In genomic region chr18:76451475-76452331, GRCh38 we compare ENCODE assay signal across 8 cellular contexts. TPM values are rescaled to one million over a fixed set of nuclear protein-coding genes. Genes with fewer than 3 reads are reported as not detected.
DNase-seq lines count a peak whose midpoint lies in the region; ATAC-seq and TF ChIP-seq lines count a peak whose summit lies in the region.

No MANE protein-coding gene starts in this region.

- H2AFZ ChIP-seq in SK-N-SH (ENCODE audit: low read depth), result peak overlapping the region; percentile 81; the same call in 1 of the 2 replicates

- no peaks in the 10 kb centered on the region for H3K9me3 Mint-ChIP-seq in activated CD4-positive, alpha-beta T cell treated with anti-CD3 and anti-CD28 coated beads, Interleukin-2, amount 10 ng/mL, durations not matched to agents 7 days and 5 days
- no peaks in the 10 kb centered on the region for H3K9me3 Mint-ChIP-seq in natural killer cell treated with Interleukin-12 subunit alpha and Interleukin-12 subunit beta and Interleukin-15 and Interleukin-18, amount 100 ng/mL, for 72 hours

- peak overlapping the region; percentile 84 to 97 for H3K27ac ChIP-seq in SK-N-SH (ENCODE audit: low read depth in 2 of 2, low read length in 1 of 2)

- H3K27ac Mint-ChIP-seq in activated CD4-positive, alpha-beta T cell treated with anti-CD3 and anti-CD28 coated beads, Interleukin-2, amount 10 ng/mL, durations not matched to agents 7 days and 5 days, result no peak overlapping the region
- peak overlapping the region; percentile 76 to 97 for H3K27ac Mint-ChIP-seq in natural killer cell treated with Interleukin-12 subunit alpha and Interleukin-12 subunit beta and Interleukin-15 and Interleukin-18, amount 100 ng/mL, for 72 hours

- H3F3A ChIP-seq in SK-N-SH (replicated peaks; ENCODE audit: insufficient read depth), result no peaks in the 10 kb centered on the region

- peaks cover 30% of the 10 kb centered on the region for H3K79me2 ChIP-seq in SK-N-SH (ENCODE audit: insufficient read depth)

- WGBS in SK-N-SH (ENCODE audit: low lambda C conversion rate), result 38% methylated on average over 26 of the region's 26 CpGs

- no peaks in the 10 kb centered on the region for H3K9me2 ChIP-seq in SK-N-SH

- H3K36me3 ChIP-seq in SK-N-SH (replicated peaks in 1 of 2; ENCODE audit: control insufficient read depth in 1 of 2, insufficient read depth in 2 of 2, low read length in 1 of 2), result no peaks in the 10 kb centered on the region

- peak overlapping the region; percentile 85 for H3K4me2 ChIP-seq in SK-N-SH

- DNase-seq in activated CD4-positive, alpha-beta T cell treated with anti-CD3 and anti-CD28 coated beads, Interleukin-2, amount 10 ng/mL, durations not matched to agents 7 days and 5 days, result no peak
- DNase-seq in activated CD4-positive, alpha-beta T cell treated with anti-CD3 and anti-CD28 coated beads, Interleukin-2, amount 50 U/mL, for 4 hours, result no peak
- DNase-seq in SK-N-SH (no peak), erythroblast (lab: John Stamatoyannopoulos, UW) (peak; percentile 63 to 72), hippocampal formation (lab: John Stamatoyannopoulos, UW) (no peak)
- no peak for DNase-seq in natural killer cell treated with Interleukin-12 subunit alpha and Interleukin-12 subunit beta and Interleukin-15 and Interleukin-18, amount 100 ng/mL, for 72 hours (ENCODE audit: low spot score)

- peak overlapping the region; percentile 80 for H3K9ac ChIP-seq in SK-N-SH

- peak; percentile 48 to 71 for ATAC-seq in natural killer cell treated with Interleukin-12 subunit alpha and Interleukin-12 subunit beta and Interleukin-15 and Interleukin-18, amount 100 ng/mL, for 72 hours
- ATAC-seq in GM21515 (IDR thresholded peaks at IDR 0.05; ENCODE audit: unreplicated experiment) (no peak), HG03095 (IDR thresholded peaks at IDR 0.05; ENCODE audit: unreplicated experiment) (no peak)

- H4K20me1 ChIP-seq in SK-N-SH (ENCODE audit: insufficient read depth), result no peaks in the 10 kb centered on the region

- H3K9me3 ChIP-seq in SK-N-SH, result no peaks in the 10 kb centered on the region

- H3K4me1 Mint-ChIP-seq in activated CD4-positive, alpha-beta T cell treated with anti-CD3 and anti-CD28 coated beads, Interleukin-2, amount 10 ng/mL, durations not matched to agents 7 days and 5 days, result peaks cover 21% of the 10 kb centered on the region
- H3K4me1 Mint-ChIP-seq in natural killer cell treated with Interleukin-12 subunit alpha and Interleukin-12 subunit beta and Interleukin-15 and Interleukin-18, amount 100 ng/mL, for 72 hours (ENCODE audit: low read depth in 2 of 2), result peaks cover 40 to 44% of the 10 kb centered on the region in 2 donors

- no peak for TF ChIP-seq RAD21 in SK-N-SH (IDR thresholded peaks at IDR 0.05; ENCODE audit: low read length)

- H3K4me1 ChIP-seq in SK-N-SH (ENCODE audit: control insufficient read depth in 1 of 2, insufficient read depth in 2 of 2, low read depth in 1 of 2, low read length in 1 of 2), result peaks cover 14 to 46% of the 10 kb centered on the region in 2 experiments; a peak in 3 of 4 replicates

- peak overlapping the region; percentile 43 to 63 for H3K4me3 ChIP-seq in SK-N-SH (ENCODE audit: low read depth in 2 of 2, low read length in 1 of 2)

- TF ChIP-seq EP300 in SK-N-SH (IDR thresholded peaks at IDR 0.05; ENCODE audit: borderline replicate concordance in 1 of 2, low read depth in 1 of 2, low read length in 1 of 2), result no peak

- H3K4me3 Mint-ChIP-seq in activated CD4-positive, alpha-beta T cell treated with anti-CD3 and anti-CD28 coated beads, Interleukin-2, amount 10 ng/mL, durations not matched to agents 7 days and 5 days, result peak overlapping the region; percentile 70
- H3K4me3 Mint-ChIP-seq in natural killer cell treated with Interleukin-12 subunit alpha and Interleukin-12 subunit beta and Interleukin-15 and Interleukin-18, amount 100 ng/mL, for 72 hours, result peak overlapping the region; percentile 91

- POLR2A ChIA-PET in activated CD4-positive, alpha-beta T cell treated with anti-CD3 and anti-CD28 coated beads, Interleukin-2, amount 10 ng/mL, durations not matched to agents 7 days and 5 days (lab: Charles Lee), result no interaction called here
- POLR2A ChIA-PET in SK-N-SH (lab: Yijun Ruan, JAX), result no interaction called here

- CTCF ChIA-PET in activated CD4-positive, alpha-beta T cell treated with anti-CD3 and anti-CD28 coated beads, Interleukin-2, amount 10 ng/mL, durations not matched to agents 7 days and 5 days (lab: Charles Lee), result interaction anchor here (0.6 kb wide), 1 partner anchor 1726 kb away, joined by 4 read pairs; no protein-coding TSS in a partner anchor
- CTCF ChIA-PET in SK-N-SH (lab: Yijun Ruan, JAX), result interaction anchor here (0.6 to 1.8 kb wide), 5 partner anchors 21 to 258 kb away, joined by 3 to 6 read pairs (median 5); no protein-coding TSS in a partner anchor

- TF ChIP-seq POLR2A in erythroblast (IDR thresholded peaks at IDR 0.05; ENCODE audit: low read length), result no peak

- H3K36me3 Mint-ChIP-seq in activated CD4-positive, alpha-beta T cell treated with anti-CD3 and anti-CD28 coated beads, Interleukin-2, amount 10 ng/mL, durations not matched to agents 7 days and 5 days (ENCODE audit: low read depth), result no peaks in the 10 kb centered on the region
- H3K36me3 Mint-ChIP-seq in natural killer cell treated with Interleukin-12 subunit alpha and Interleukin-12 subunit beta and Interleukin-15 and Interleukin-18, amount 100 ng/mL, for 72 hours, result no peaks in the 10 kb centered on the region

- peaks cover 22% of the 10 kb centered on the region for H3K27me3 Mint-ChIP-seq in activated CD4-positive, alpha-beta T cell treated with anti-CD3 and anti-CD28 coated beads, Interleukin-2, amount 10 ng/mL, durations not matched to agents 7 days and 5 days
- H3K27me3 Mint-ChIP-seq in natural killer cell treated with Interleukin-12 subunit alpha and Interleukin-12 subunit beta and Interleukin-15 and Interleukin-18, amount 100 ng/mL, for 72 hours, result no peaks in the 10 kb centered on the region

- H3K27me3 ChIP-seq in SK-N-SH (ENCODE audit: insufficient read depth), result no peaks in the 10 kb centered on the region

- no peak for TF ChIP-seq CTCF in SK-N-SH (IDR thresholded peaks at IDR 0.05)

TF ChIP-seq in SK-N-SH, 30 proteins besides CTCF, POLR2A, EP300 and RAD21:
- TF ChIP-seq FOXJ3 (CRISPR knock-in tag; IDR thresholded peaks at IDR 0.05) (no peak), SMC3 (IDR thresholded peaks at IDR 0.05; ENCODE audit: low read depth, low read length) (no peak), JUND (IDR thresholded peaks at IDR 0.05) (no peak)
- TF ChIP-seq, protein P1, sequence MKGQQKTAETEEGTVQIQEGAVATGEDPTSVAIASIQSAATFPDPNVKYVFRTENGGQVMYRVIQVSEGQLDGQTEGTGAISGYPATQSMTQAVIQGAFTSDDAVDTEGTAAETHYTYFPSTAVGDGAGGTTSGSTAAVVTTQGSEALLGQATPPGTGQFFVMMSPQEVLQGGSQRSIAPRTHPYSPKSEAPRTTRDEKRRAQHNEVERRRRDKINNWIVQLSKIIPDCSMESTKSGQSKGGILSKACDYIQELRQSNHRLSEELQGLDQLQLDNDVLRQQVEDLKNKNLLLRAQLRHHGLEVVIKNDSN (IDR thresholded peaks at IDR 0.05; ENCODE audit: borderline replicate concordance, low read depth), result no peak

RNA-seq across cellular contexts. Expression of gene ZNF516, which starts 43.3 kb away (rescaled TPM):
- 1 to 10 TPM; 3.9 to 4.1 TPM for total RNA-seq in activated CD4-positive, alpha-beta T cell treated with anti-CD3 and anti-CD28 coated beads, Interleukin-2, amount 10 ng/mL, durations not matched to agents 7 days and 5 days
- 3.4 and 4.4 TPM in 2 replicates for polyA plus RNA-seq in SK-N-SH (2012; rRNA removed)
- polyA plus RNA-seq in SK-N-SH (2012; cell fraction: cytosol; rRNA removed), result 2.8 and 2.9 TPM in 2 replicates
- polyA plus RNA-seq in SK-N-SH (2012; cell fraction: nucleus; rRNA removed), result 10.3 and 10.8 TPM in 2 replicates
- total RNA-seq in natural killer cell treated with Interleukin-12 subunit alpha and Interleukin-12 subunit beta and Interleukin-15 and Interleukin-18, amount 100 ng/mL, for 72 hours, result 10 to 100 TPM; 10.8 to 21.1 TPM

Comparison
In these comparisons a context has a peak if more than half of its experiments do, and no peak if none do; other contexts are left out.
1. DNase-seq: peak in erythroblast (2 of 2); none in activated CD4-positive, alpha-beta T cell treated with anti-CD3 and anti-CD28 coated beads, Interleukin-2, amount 10 ng/mL, durations not matched to agents 7 days and 5 days (single experiment), activated CD4-positive, alpha-beta T cell treated with anti-CD3 and anti-CD28 coated beads, Interleukin-2, amount 50 U/mL, for 4 hours (0 of 2), SK-N-SH (single experiment), natural killer cell treated with Interleukin-12 subunit alpha and Interleukin-12 subunit beta and Interleukin-15 and Interleukin-18, amount 100 ng/mL, for 72 hours (single experiment) and hippocampal formation (0 of 2).
2. ATAC-seq: peak in natural killer cell treated with Interleukin-12 subunit alpha and Interleukin-12 subunit beta and Interleukin-15 and Interleukin-18, amount 100 ng/mL, for 72 hours (2 of 2); none in GM21515 (single experiment) and HG03095 (single experiment).